In the genomic region with DNA sequence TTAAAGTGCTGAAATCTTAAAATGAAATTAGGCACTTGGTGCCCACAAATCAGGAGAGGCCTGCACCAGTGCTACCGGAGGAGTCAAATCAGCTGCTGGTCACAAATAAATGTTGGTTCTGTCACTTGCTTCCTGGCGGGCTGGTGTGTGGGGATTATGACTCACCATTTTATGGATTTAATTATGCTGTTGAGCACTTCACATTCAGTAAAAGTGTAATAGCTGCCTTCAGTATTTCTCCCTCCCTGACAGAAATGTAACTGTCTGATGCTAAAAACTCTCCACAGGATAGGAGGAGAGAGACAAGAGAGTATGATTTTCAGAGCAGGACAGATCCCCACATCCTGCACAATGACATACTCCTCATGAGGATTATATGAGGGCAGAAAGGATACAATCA, we compare ENCODE assay signal across 1 cellular context.
TF ChIP-seq lines count a peak whose summit lies in the region.

No MANE protein-coding gene starts in this region.

TF ChIP-seq in HEK293, 187 proteins besides CTCF, POLR2A, EP300 and RAD21 (continued from another document and continues in another):
- TF ChIP-seq SALL2 (tag by site-specific recombination; IDR thresholded peaks at IDR 0.05; ENCODE audit: borderline replicate concordance) (no peak), REPIN1 (tag by site-specific recombination; IDR thresholded peaks at IDR 0.05; ENCODE audit: low read depth) (no peak), ZNF530 (tag by site-specific recombination; IDR thresholded peaks at IDR 0.05; ENCODE audit: low read depth) (no peak), ZNF544 (tag by site-specific recombination; IDR thresholded peaks at IDR 0.05) (no peak), PRDM1 (tag by site-specific recombination; IDR thresholded peaks at IDR 0.05) (peak; percentile 66), ZNF184 (tag by site-specific recombination; IDR thresholded peaks at IDR 0.05) (no peak), ZNF311 (tag by site-specific recombination; IDR thresholded peaks at IDR 0.05; ENCODE audit: borderline replicate concordance) (no peak), HOXD13 (CRISPR knock-in tag; IDR thresholded peaks at IDR 0.05; ENCODE audit: borderline replicate concordance) (no peak), ZNF843 (tag by site-specific recombination; IDR thresholded peaks at IDR 0.05) (peak; percentile 64; the same call in 1 of the 2 replicates), ZSCAN16 (tag by site-specific recombination; IDR thresholded peaks at IDR 0.05) (no peak), ZNF16 (tag by site-specific recombination; IDR thresholded peaks at IDR 0.05; ENCODE audit: low read depth) (no peak), ZNF274 (IDR thresholded peaks at IDR 0.05; ENCODE audit: low read length) (no peak), ZNF274 (tag by site-specific recombination; IDR thresholded peaks at IDR 0.05; ENCODE audit: borderline replicate concordance) (no peak), ZNF175 (tag by site-specific recombination; IDR thresholded peaks at IDR 0.05) (no peak), SCRT2 (tag by site-specific recombination; IDR thresholded peaks at IDR 0.05) (peak; percentile 50; the same call in 1 of the 2 replicates), ZNF132 (tag by site-specific recombination; IDR thresholded peaks at IDR 0.05; ENCODE audit: borderline replicate concordance) (no peak), ZNF629 (tag by site-specific recombination; IDR thresholded peaks at IDR 0.05) (peak; percentile 59; the same call in 1 of the 2 replicates), FEZF1 (tag by site-specific recombination; IDR thresholded peaks at IDR 0.05) (peak; percentile 77), GLIS2 (tag by site-specific recombination; IDR thresholded peaks at IDR 0.05) (no peak)
- TF ChIP-seq, protein P1, sequence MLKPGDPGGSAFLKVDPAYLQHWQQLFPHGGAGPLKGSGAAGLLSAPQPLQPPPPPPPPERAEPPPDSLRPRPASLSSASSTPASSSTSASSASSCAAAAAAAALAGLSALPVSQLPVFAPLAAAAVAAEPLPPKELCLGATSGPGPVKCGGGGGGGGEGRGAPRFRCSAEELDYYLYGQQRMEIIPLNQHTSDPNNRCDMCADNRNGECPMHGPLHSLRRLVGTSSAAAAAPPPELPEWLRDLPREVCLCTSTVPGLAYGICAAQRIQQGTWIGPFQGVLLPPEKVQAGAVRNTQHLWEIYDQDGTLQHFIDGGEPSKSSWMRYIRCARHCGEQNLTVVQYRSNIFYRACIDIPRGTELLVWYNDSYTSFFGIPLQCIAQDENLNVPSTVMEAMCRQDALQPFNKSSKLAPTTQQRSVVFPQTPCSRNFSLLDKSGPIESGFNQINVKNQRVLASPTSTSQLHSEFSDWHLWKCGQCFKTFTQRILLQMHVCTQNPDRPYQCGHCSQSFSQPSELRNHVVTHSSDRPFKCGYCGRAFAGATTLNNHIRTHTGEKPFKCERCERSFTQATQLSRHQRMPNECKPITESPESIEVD (tag by site-specific recombination; IDR thresholded peaks at IDR 0.05): peak; percentile 99
- TF ChIP-seq, protein P2, sequence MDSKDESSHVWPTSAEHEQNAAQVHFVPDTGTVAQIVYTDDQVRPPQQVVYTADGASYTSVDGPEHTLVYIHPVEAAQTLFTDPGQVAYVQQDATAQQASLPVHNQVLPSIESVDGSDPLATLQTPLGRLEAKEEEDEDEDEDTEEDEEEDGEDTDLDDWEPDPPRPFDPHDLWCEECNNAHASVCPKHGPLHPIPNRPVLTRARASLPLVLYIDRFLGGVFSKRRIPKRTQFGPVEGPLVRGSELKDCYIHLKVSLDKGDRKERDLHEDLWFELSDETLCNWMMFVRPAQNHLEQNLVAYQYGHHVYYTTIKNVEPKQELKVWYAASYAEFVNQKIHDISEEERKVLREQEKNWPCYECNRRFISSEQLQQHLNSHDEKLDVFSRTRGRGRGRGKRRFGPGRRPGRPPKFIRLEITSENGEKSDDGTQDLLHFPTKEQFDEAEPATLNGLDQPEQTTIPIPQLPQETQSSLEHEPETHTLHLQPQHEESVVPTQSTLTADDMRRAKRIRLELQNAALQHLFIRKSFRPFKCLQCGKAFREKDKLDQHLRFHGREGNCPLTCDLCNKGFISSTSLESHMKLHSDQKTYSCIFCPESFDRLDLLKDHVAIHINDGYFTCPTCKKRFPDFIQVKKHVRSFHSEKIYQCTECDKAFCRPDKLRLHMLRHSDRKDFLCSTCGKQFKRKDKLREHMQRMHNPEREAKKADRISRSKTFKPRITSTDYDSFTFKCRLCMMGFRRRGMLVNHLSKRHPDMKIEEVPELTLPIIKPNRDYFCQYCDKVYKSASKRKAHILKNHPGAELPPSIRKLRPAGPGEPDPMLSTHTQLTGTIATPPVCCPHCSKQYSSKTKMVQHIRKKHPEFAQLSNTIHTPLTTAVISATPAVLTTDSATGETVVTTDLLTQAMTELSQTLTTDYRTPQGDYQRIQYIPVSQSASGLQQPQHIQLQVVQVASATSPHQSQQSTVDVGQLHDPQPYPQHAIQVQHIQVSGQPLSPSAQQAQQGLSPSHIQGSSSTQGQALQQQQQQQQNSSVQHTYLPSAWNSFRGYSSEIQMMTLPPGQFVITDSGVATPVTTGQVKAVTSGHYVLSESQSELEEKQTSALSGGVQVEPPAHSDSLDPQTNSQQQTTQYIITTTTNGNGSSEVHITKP (tag by site-specific recombination; IDR thresholded peaks at IDR 0.05): peak; percentile 80
- TF ChIP-seq, protein P3, sequence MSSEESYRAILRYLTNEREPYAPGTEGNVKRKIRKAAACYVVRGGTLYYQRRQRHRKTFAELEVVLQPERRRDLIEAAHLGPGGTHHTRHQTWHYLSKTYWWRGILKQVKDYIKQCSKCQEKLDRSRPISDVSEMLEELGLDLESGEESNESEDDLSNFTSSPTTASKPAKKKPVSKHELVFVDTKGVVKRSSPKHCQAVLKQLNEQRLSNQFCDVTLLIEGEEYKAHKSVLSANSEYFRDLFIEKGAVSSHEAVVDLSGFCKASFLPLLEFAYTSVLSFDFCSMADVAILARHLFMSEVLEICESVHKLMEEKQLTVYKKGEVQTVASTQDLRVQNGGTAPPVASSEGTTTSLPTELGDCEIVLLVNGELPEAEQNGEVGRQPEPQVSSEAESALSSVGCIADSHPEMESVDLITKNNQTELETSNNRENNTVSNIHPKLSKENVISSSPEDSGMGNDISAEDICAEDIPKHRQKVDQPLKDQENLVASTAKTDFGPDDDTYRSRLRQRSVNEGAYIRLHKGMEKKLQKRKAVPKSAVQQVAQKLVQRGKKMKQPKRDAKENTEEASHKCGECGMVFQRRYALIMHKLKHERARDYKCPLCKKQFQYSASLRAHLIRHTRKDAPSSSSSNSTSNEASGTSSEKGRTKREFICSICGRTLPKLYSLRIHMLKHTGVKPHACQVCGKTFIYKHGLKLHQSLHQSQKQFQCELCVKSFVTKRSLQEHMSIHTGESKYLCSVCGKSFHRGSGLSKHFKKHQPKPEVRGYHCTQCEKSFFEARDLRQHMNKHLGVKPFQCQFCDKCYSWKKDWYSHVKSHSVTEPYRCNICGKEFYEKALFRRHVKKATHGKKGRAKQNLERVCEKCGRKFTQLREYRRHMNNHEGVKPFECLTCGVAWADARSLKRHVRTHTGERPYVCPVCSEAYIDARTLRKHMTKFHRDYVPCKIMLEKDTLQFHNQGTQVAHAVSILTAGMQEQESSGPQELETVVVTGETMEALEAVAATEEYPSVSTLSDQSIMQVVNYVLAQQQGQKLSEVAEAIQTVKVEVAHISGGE (tag by site-specific recombination; conservative IDR thresholded peaks at IDR 0.05; ENCODE audit: low read depth): no peak
- TF ChIP-seq, protein P4, sequence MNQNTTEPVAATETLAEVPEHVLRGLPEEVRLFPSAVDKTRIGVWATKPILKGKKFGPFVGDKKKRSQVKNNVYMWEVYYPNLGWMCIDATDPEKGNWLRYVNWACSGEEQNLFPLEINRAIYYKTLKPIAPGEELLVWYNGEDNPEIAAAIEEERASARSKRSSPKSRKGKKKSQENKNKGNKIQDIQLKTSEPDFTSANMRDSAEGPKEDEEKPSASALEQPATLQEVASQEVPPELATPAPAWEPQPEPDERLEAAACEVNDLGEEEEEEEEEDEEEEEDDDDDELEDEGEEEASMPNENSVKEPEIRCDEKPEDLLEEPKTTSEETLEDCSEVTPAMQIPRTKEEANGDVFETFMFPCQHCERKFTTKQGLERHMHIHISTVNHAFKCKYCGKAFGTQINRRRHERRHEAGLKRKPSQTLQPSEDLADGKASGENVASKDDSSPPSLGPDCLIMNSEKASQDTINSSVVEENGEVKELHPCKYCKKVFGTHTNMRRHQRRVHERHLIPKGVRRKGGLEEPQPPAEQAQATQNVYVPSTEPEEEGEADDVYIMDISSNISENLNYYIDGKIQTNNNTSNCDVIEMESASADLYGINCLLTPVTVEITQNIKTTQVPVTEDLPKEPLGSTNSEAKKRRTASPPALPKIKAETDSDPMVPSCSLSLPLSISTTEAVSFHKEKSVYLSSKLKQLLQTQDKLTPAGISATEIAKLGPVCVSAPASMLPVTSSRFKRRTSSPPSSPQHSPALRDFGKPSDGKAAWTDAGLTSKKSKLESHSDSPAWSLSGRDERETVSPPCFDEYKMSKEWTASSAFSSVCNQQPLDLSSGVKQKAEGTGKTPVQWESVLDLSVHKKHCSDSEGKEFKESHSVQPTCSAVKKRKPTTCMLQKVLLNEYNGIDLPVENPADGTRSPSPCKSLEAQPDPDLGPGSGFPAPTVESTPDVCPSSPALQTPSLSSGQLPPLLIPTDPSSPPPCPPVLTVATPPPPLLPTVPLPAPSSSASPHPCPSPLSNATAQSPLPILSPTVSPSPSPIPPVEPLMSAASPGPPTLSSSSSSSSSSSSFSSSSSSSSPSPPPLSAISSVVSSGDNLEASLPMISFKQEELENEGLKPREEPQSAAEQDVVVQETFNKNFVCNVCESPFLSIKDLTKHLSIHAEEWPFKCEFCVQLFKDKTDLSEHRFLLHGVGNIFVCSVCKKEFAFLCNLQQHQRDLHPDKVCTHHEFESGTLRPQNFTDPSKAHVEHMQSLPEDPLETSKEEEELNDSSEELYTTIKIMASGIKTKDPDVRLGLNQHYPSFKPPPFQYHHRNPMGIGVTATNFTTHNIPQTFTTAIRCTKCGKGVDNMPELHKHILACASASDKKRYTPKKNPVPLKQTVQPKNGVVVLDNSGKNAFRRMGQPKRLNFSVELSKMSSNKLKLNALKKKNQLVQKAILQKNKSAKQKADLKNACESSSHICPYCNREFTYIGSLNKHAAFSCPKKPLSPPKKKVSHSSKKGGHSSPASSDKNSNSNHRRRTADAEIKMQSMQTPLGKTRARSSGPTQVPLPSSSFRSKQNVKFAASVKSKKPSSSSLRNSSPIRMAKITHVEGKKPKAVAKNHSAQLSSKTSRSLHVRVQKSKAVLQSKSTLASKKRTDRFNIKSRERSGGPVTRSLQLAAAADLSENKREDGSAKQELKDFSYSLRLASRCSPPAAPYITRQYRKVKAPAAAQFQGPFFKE (tag by site-specific recombination; IDR thresholded peaks at IDR 0.05; ENCODE audit: borderline replicate concordance): no peak
- TF ChIP-seq, protein P5, sequence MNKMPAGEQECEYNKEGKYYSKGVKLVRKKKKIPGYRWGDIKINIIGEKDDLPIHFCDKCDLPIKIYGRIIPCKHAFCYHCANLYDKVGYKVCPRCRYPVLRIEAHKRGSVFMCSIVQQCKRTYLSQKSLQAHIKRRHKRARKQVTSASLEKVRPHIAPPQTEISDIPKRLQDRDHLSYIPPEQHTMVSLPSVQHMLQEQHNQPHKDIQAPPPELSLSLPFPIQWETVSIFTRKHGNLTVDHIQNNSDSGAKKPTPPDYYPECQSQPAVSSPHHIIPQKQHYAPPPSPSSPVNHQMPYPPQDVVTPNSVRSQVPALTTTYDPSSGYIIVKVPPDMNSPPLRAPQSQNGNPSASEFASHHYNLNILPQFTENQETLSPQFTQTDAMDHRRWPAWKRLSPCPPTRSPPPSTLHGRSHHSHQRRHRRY (tag by site-specific recombination; IDR thresholded peaks at IDR 0.05): no peak
- TF ChIP-seq, protein P6, sequence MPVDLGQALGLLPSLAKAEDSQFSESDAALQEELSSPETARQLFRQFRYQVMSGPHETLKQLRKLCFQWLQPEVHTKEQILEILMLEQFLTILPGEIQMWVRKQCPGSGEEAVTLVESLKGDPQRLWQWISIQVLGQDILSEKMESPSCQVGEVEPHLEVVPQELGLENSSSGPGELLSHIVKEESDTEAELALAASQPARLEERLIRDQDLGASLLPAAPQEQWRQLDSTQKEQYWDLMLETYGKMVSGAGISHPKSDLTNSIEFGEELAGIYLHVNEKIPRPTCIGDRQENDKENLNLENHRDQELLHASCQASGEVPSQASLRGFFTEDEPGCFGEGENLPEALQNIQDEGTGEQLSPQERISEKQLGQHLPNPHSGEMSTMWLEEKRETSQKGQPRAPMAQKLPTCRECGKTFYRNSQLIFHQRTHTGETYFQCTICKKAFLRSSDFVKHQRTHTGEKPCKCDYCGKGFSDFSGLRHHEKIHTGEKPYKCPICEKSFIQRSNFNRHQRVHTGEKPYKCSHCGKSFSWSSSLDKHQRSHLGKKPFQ (tag by site-specific recombination; IDR thresholded peaks at IDR 0.05): no peak
- TF ChIP-seq, protein P7, sequence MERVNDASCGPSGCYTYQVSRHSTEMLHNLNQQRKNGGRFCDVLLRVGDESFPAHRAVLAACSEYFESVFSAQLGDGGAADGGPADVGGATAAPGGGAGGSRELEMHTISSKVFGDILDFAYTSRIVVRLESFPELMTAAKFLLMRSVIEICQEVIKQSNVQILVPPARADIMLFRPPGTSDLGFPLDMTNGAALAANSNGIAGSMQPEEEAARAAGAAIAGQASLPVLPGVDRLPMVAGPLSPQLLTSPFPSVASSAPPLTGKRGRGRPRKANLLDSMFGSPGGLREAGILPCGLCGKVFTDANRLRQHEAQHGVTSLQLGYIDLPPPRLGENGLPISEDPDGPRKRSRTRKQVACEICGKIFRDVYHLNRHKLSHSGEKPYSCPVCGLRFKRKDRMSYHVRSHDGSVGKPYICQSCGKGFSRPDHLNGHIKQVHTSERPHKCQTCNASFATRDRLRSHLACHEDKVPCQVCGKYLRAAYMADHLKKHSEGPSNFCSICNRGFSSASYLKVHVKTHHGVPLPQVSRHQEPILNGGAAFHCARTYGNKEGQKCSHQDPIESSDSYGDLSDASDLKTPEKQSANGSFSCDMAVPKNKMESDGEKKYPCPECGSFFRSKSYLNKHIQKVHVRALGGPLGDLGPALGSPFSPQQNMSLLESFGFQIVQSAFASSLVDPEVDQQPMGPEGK (tag by site-specific recombination; IDR thresholded peaks at IDR 0.05): peak; percentile 54; the same call in 1 of the 2 replicates
- TF ChIP-seq, protein P8, sequence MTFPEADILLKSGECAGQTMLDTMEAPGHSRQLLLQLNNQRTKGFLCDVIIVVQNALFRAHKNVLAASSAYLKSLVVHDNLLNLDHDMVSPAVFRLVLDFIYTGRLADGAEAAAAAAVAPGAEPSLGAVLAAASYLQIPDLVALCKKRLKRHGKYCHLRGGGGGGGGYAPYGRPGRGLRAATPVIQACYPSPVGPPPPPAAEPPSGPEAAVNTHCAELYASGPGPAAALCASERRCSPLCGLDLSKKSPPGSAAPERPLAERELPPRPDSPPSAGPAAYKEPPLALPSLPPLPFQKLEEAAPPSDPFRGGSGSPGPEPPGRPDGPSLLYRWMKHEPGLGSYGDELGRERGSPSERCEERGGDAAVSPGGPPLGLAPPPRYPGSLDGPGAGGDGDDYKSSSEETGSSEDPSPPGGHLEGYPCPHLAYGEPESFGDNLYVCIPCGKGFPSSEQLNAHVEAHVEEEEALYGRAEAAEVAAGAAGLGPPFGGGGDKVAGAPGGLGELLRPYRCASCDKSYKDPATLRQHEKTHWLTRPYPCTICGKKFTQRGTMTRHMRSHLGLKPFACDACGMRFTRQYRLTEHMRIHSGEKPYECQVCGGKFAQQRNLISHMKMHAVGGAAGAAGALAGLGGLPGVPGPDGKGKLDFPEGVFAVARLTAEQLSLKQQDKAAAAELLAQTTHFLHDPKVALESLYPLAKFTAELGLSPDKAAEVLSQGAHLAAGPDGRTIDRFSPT (tag by site-specific recombination; IDR thresholded peaks at IDR 0.05): peak; percentile 75; the same call in 1 of the 2 replicates
